In genomic region chr6:146950351-146950835, GRCh38 we compare ENCODE assay signal across 9 cellular contexts.
DNase-seq lines count a peak whose midpoint lies in the region; ATAC-seq and TF ChIP-seq lines count a peak whose summit lies in the region.
"Had no signal": no experiment of that assay in that cellular context is flagged by ENCODE, and none has a peak within 500 bp of the region (broad histone marks: within the 10 kb centered on the region; RNA-seq: fewer than 3 reads in every experiment).

No MANE protein-coding gene starts in this region.

- no peak overlapping the region for H3K4me3 Mint-ChIP-seq in activated T-cell treated with anti-CD3 and anti-CD28 coated beads, Interleukin-2, amount 50 U/mL, for 24 hours

- H3K9me3 ChIP-seq in heart left ventricle = peaks cover 0 to 6% (median 0%) of the 10 kb centered on the region in 12 donors
- H3K9me3 ChIP-seq: ascending aorta had no signal

- peak; percentile 75 for ATAC-seq in stimulated activated naive CD8-positive, alpha-beta T cell treated with anti-CD3 and anti-CD28 coated beads, Interleukin-15, Interleukin-2, amounts not matched to agents 100 U/mL and 50 U/mL, for 24 hours
- ATAC-seq in GM19455 (IDR thresholded peaks at IDR 0.05; ENCODE audit: unreplicated experiment) = no peak
- ATAC-seq in heart left ventricle = no peak

- H3K4me3 ChIP-seq in heart left ventricle = no peak overlapping the region
- H3K4me3 ChIP-seq: ascending aorta had no signal

- no peak for DNase-seq in activated T-cell treated with anti-CD3 and anti-CD28 coated beads, Interleukin-2, amount 50 U/mL, for 24 hours
- DNase-seq in activated T-cell treated with anti-CD3 and anti-CD28 coated beads for 4 hours (no peak), HuH-7.5 (ENCODE audit: low spot score) (peak; percentile 18), heart left ventricle (no peak), C1 segment of cervical spinal cord (lab: John Stamatoyannopoulos, UW) (no peak)
- DNase-seq in central memory CD4-positive, alpha-beta T cell = peak; percentile 0
- DNase-seq in stimulated activated naive CD8-positive, alpha-beta T cell treated with anti-CD3 and anti-CD28 coated beads, Interleukin-15, Interleukin-2, amounts not matched to agents 100 U/mL and 50 U/mL, for 24 hours = no peak

- no peak for TF ChIP-seq CTCF in heart left ventricle (IDR thresholded peaks at IDR 0.05)

- H3K27ac Mint-ChIP-seq in activated T-cell treated with anti-CD3 and anti-CD28 coated beads, Interleukin-2, amount 50 U/mL, for 24 hours = peak overlapping the region; percentile 50

- H3K9me3 Mint-ChIP-seq in activated T-cell treated with anti-CD3 and anti-CD28 coated beads, Interleukin-2, amount 50 U/mL, for 24 hours = no peaks in the 10 kb centered on the region

- H3K4me1 ChIP-seq in heart left ventricle = no peaks in the 10 kb centered on the region
- H3K4me1 ChIP-seq: ascending aorta had no signal

- 58 to 73% (median 67%) methylated on average over 7 of the region's 7 CpGs for WGBS in heart left ventricle, 4 donors

- intact Hi-C loops in heart left ventricle (cut with DNase I) = no loop called here

- H3K27me3 ChIP-seq in heart left ventricle = no peaks in the 10 kb centered on the region
- H3K27me3 ChIP-seq: ascending aorta had no signal

- no peak for TF ChIP-seq POLR2A in heart left ventricle (IDR thresholded peaks at IDR 0.05)

- no peak overlapping the region for H3K27ac ChIP-seq in heart left ventricle
- H3K27ac ChIP-seq: ascending aorta had no signal

- peaks cover 15% of the 10 kb centered on the region for H3K4me1 Mint-ChIP-seq in activated T-cell treated with anti-CD3 and anti-CD28 coated beads, Interleukin-2, amount 50 U/mL, for 24 hours (ENCODE audit: low read depth)

- H3K36me3 Mint-ChIP-seq in activated T-cell treated with anti-CD3 and anti-CD28 coated beads, Interleukin-2, amount 50 U/mL, for 24 hours (ENCODE audit: low read depth) = no peaks in the 10 kb centered on the region

- no peaks in the 10 kb centered on the region for H3K36me3 ChIP-seq in heart left ventricle
- H3K36me3 ChIP-seq: ascending aorta had no signal

- H3K27me3 Mint-ChIP-seq in activated T-cell treated with anti-CD3 and anti-CD28 coated beads, Interleukin-2, amount 50 U/mL, for 24 hours = no peaks in the 10 kb centered on the region

Comparison
In these comparisons a context has a peak if more than half of its experiments do, and no peak if none do; other contexts are left out.
1. DNase-seq: peak in HuH-7.5 (single experiment) and central memory CD4-positive, alpha-beta T cell (single experiment); none in activated T-cell treated with anti-CD3 and anti-CD28 coated beads, Interleukin-2, amount 50 U/mL, for 24 hours (single experiment), activated T-cell treated with anti-CD3 and anti-CD28 coated beads for 4 hours (single experiment), stimulated activated naive CD8-positive, alpha-beta T cell treated with anti-CD3 and anti-CD28 coated beads, Interleukin-15, Interleukin-2, amounts not matched to agents 100 U/mL and 50 U/mL, for 24 hours (single experiment), heart left ventricle (0 of 5) and C1 segment of cervical spinal cord (0 of 14).